17 cellular contexts compared by ENCODE assay signal in the genomic region with DNA sequence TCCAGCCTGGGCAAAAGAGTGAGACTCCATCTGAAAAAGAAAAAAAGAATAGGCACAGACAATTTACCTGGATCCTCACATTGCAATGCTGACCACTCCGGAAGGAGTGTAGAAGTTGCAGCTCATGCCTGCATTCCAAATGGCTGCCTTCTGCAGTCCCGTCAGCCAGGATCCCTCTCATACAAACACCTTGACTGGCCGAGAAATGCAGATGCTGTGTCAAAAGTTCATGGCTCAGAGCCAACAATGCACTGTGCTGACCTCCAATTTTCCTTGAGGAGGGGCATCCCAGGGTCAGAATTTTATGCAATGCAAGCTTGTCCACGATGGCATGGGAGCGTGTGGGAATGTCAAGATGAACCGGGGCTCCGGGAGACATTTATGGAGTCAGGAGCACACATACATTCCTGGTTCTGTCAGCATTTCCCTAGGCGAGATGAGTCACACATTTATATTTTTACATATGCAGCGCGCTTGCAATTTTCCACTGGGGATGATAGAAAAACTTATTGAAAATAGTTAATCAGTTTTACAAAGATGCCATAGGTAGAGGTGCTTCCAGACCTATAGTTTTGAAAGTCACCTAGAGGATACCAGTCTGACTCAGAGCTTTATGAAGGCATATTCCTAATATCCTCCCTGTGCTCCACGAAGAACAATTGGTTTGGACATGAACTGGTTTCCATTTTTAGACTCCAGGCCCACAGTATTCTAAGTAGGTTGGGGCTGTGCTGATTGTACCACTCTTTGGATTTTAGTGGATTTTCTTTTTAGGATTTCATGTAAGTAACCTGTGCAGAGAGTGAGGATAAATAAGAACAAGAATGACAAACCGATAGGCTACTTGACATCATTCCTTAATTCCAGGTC.
"Had no signal": no experiment of that assay in that cellular context is flagged by ENCODE, and none has a peak within 500 bp of the region (broad histone marks: within the 10 kb centered on the region; RNA-seq: fewer than 3 reads in every experiment).

No MANE protein-coding gene starts in this region.

- H3K27me3 Mint-ChIP-seq: activated CD4-positive, alpha-beta memory T cell treated with anti-CD3 and anti-CD28 coated beads for 36 hours; activated naive CD8-positive, alpha-beta T cell treated with anti-CD3 and anti-CD28 coated beads, Interleukin-2, amount 10 ng/mL, durations not matched to agents 7 days and 5 days; stimulated activated naive CD8-positive, alpha-beta T cell treated with anti-CD3 and anti-CD28 coated beads, Interleukin-15, amount 100 ng/mL, for 72 hours had no signal

- H3K36me3 Mint-ChIP-seq: activated CD4-positive, alpha-beta memory T cell treated with anti-CD3 and anti-CD28 coated beads for 36 hours; activated naive CD8-positive, alpha-beta T cell treated with anti-CD3 and anti-CD28 coated beads, Interleukin-2, amount 10 ng/mL, durations not matched to agents 7 days and 5 days; stimulated activated effector memory CD8-positive, alpha-beta T cell treated with anti-CD3 and anti-CD28 coated beads, Interleukin-12 subunit alpha, Interleukin-12 subunit beta, amount 100 ng/mL, for 72 hours had no signal

- H3K4me3 Mint-ChIP-seq: activated CD4-positive, alpha-beta memory T cell treated with anti-CD3 and anti-CD28 coated beads for 36 hours; activated naive CD8-positive, alpha-beta T cell treated with anti-CD3 and anti-CD28 coated beads, Interleukin-2, amount 10 ng/mL, durations not matched to agents 7 days and 5 days; memory B cell; nephron; stimulated activated effector memory CD8-positive, alpha-beta T cell treated with anti-CD3 and anti-CD28 coated beads, Interleukin-12 subunit alpha, Interleukin-12 subunit beta, amount 100 ng/mL, for 72 hours; stimulated activated naive CD8-positive, alpha-beta T cell treated with anti-CD3 and anti-CD28 coated beads, Interleukin-15, amount 100 ng/mL, for 72 hours; T-helper 1 cell treated with Interleukin-12 subunit alpha and Interleukin-12 subunit beta and Interleukin-4 antibody, amounts not matched to agents 30 μg/mL and 1 μg/mL, for 36 hours had no signal

- ATAC-seq: stimulated activated effector memory CD8-positive, alpha-beta T cell treated with anti-CD3 and anti-CD28 coated beads, Interleukin-12 subunit alpha, Interleukin-12 subunit beta, amount 100 ng/mL, for 72 hours; stimulated activated naive CD8-positive, alpha-beta T cell treated with anti-CD3 and anti-CD28 coated beads, Interleukin-15, amount 100 ng/mL, for 72 hours had no signal

- H3K27ac Mint-ChIP-seq: activated CD4-positive, alpha-beta memory T cell treated with anti-CD3 and anti-CD28 coated beads for 36 hours; activated naive CD8-positive, alpha-beta T cell treated with anti-CD3 and anti-CD28 coated beads, Interleukin-2, amount 10 ng/mL, durations not matched to agents 7 days and 5 days; memory B cell; stimulated activated effector memory CD8-positive, alpha-beta T cell treated with anti-CD3 and anti-CD28 coated beads, Interleukin-12 subunit alpha, Interleukin-12 subunit beta, amount 100 ng/mL, for 72 hours; stimulated activated naive CD8-positive, alpha-beta T cell treated with anti-CD3 and anti-CD28 coated beads, Interleukin-15, amount 100 ng/mL, for 72 hours; T-helper 1 cell treated with Interleukin-12 subunit alpha and Interleukin-12 subunit beta and Interleukin-4 antibody, amounts not matched to agents 30 μg/mL and 1 μg/mL, for 36 hours had no signal

- DNase-seq: activated CD4-positive, alpha-beta memory T cell treated with anti-CD3 and anti-CD28 coated beads for 36 hours; activated CD4-positive, alpha-beta T cell treated with anti-CD3 and anti-CD28 coated beads for 48 hours; activated CD4-positive, CD25-positive, alpha-beta regulatory T cell; activated naive CD4-positive, alpha-beta T cell treated with Interleukin-2 at 50 U/mL for 16 hours; activated naive CD8-positive, alpha-beta T cell treated with anti-CD3 and anti-CD28 coated beads, Interleukin-2, amount 10 ng/mL, durations not matched to agents 7 days and 5 days; activated T-cell treated with anti-CD3 and anti-CD28 coated beads, Interleukin-2, amount 50 U/mL, for 48 hours; amniotic stem cell; effector memory CD4-positive, alpha-beta T cell; gastrocnemius medialis; hippocampal formation; stimulated activated CD4-positive, alpha-beta T cell treated with anti-CD3 and anti-CD28 coated beads, Interleukin-2, amount 100 ng/mL, for 24 hours; stimulated activated naive CD8-positive, alpha-beta T cell treated with anti-CD3 and anti-CD28 coated beads, Interleukin-15, amount 100 ng/mL, for 72 hours; T1000 had no signal

- H3K4me1 Mint-ChIP-seq: activated naive CD8-positive, alpha-beta T cell treated with anti-CD3 and anti-CD28 coated beads, Interleukin-2, amount 10 ng/mL, durations not matched to agents 7 days and 5 days; stimulated activated naive CD8-positive, alpha-beta T cell treated with anti-CD3 and anti-CD28 coated beads, Interleukin-15, amount 100 ng/mL, for 72 hours had no signal

- H3K9me3 Mint-ChIP-seq: activated naive CD8-positive, alpha-beta T cell treated with anti-CD3 and anti-CD28 coated beads, Interleukin-2, amount 10 ng/mL, durations not matched to agents 7 days and 5 days; nephron; stimulated activated effector memory CD8-positive, alpha-beta T cell treated with anti-CD3 and anti-CD28 coated beads, Interleukin-12 subunit alpha, Interleukin-12 subunit beta, amount 100 ng/mL, for 72 hours had no signal
